Comparison of ENCODE assay signal across 14 cellular contexts in the genomic region with DNA sequence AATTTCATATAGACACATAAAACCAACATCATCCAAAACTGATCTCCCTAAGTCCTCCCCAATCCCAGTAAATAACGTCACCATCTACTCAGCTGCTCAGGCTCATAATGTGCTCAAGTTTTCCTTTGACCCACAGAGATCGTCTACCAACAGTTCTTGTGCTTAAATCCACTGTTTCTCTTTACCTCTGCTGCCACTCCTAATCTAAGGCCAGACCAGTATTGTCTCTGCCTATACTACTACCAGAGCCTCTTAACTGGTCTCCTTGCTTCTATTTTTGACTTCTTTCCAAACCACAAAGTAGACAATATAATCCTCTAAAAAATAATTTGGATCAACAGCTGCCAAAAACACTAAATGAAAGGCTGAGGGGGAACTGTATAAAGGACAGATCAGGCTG.
"Had no signal": no experiment of that assay in that cellular context is flagged by ENCODE, and none has a peak within 500 bp of the region (broad histone marks: within the 10 kb centered on the region; RNA-seq: fewer than 3 reads in every experiment).

No MANE protein-coding gene starts in this region.

- H3K9me3 Mint-ChIP-seq: activated T-helper 2 cell treated with anti-CD3 and anti-CD28 coated beads, Interferon-gamma antibody, Interleukin-2, Interleukin-4, amounts not matched to agents 10 μg/mL and 5 μg/mL and 100 μg/mL, durations not matched to agents 14 hours and 24 hours and 36 hours; nephron had no signal

- DNase-seq: activated CD4-positive, alpha-beta T cell treated with anti-CD3 and anti-CD28 coated beads, Interleukin-2, amount 50 U/mL, for 1 hour; activated naive CD4-positive, alpha-beta T cell treated with anti-CD3 and anti-CD28 coated beads, Interleukin-2, amount 50 U/mL, for 16 hours; activated T-cell treated with anti-CD3 and anti-CD28 coated beads for 4 hours; amniotic stem cell; psoas muscle; sigmoid colon; stimulated activated CD4-positive, alpha-beta T cell treated with anti-CD3 and anti-CD28 coated beads, Interleukin-12 subunit alpha, Interleukin-12 subunit beta, amount 100 ng/mL, for 4 hours; stimulated activated naive CD4-positive, alpha-beta T cell treated with Interleukin-2 at 50 U/mL for 16 hours; T-helper 17 cell; upper lobe of left lung had no signal

- H3K4me3 Mint-ChIP-seq: nephron had no signal

- ATAC-seq: T-helper 17 cell had no signal

- H3K27me3 ChIP-seq: esophagus muscularis mucosa, sigmoid colon, suprapubic skin, upper lobe of left lung had no signal

- H3K36me3 ChIP-seq: esophagus muscularis mucosa, sigmoid colon, upper lobe of left lung had no signal

- H3K9me3 ChIP-seq: esophagus muscularis mucosa, psoas muscle, sigmoid colon, suprapubic skin, upper lobe of left lung had no signal

- H3K27me3 Mint-ChIP-seq: T-helper 17 cell had no signal

- H3K4me3 ChIP-seq: esophagus muscularis mucosa, psoas muscle, sigmoid colon, suprapubic skin, upper lobe of left lung had no signal

- H3K27ac ChIP-seq: esophagus muscularis mucosa, psoas muscle, suprapubic skin, upper lobe of left lung had no signal

- H3K27ac Mint-ChIP-seq: activated T-helper 2 cell treated with anti-CD3 and anti-CD28 coated beads, Interferon-gamma antibody, Interleukin-2, Interleukin-4, amounts not matched to agents 10 μg/mL and 5 μg/mL and 100 μg/mL, durations not matched to agents 14 hours and 24 hours and 36 hours; T-helper 17 cell had no signal
